Comparison of ENCODE assay signal across 8 cellular contexts in the genomic region with DNA sequence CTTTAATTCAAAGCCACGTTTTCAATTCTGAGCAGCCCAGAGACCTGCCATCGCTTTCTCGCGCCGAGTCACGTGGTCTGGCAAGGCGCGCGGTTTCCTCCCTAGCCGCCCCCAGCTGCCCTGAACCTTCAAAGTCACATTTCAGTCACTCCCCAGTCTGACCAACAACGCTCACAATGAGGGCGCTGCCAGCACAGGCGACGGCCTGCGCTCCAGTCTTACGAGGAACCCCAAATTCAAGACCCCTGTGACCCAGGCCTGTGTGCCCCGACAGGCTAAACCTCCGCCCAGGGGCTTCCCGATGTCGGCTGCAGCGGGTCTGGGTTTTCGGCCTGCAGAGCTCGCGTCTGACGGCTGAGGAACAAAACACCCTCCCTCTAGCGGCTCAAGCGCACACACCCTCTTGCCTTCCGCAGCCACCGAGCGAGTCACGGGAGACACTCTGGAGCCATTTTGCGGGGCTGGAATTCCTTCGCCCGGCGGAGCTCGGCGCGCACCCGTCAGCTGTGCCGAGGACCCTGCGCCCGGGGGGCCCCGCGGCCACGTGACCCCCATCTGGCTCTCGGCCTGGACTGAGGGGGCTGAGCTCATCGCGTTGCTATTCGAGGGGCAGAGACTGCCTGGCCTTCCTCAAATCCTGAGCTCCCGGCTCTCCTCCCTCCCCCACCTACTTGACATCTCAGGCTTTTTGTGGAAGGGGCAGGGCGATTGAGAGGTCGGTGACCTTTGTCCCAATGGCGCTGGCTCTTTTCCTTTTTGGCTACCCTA.
DNase-seq lines count a peak whose midpoint lies in the region; ATAC-seq and TF ChIP-seq lines count a peak whose summit lies in the region.

No MANE protein-coding gene starts in this region.

- H3K27me3 ChIP-seq in Caco-2 (replicated peaks; ENCODE audit: control insufficient read depth, insufficient read depth, low read length) (no peaks in the 10 kb centered on the region), RWPE2 (ENCODE audit: insufficient read depth, poor library complexity, severe bottlenecking) (no peaks in the 10 kb centered on the region)

- no peaks in the 10 kb centered on the region for H3K36me3 ChIP-seq in Caco-2 (ENCODE audit: control insufficient read depth, insufficient read depth, low read length)
- peaks cover 26% of the 10 kb centered on the region for H3K36me3 ChIP-seq in RWPE2 (ENCODE audit: low read depth)

- H3K27ac Mint-ChIP-seq in Caco-2 (ENCODE audit: unreplicated experiment): peak overlapping the region; percentile 98

- peak; percentile 90 to 92 for DNase-seq in Caco-2
- DNase-seq in HT-29 (ENCODE audit: low spot score): peak; percentile 80
- DNase-seq in RWPE2 (ENCODE audit: low spot score): no peak
- peak; percentile 68 for DNase-seq in activated naive CD4-positive, alpha-beta T cell treated with anti-CD3 and anti-CD28 coated beads, Interleukin-2, amount 50 U/mL, for 16 hours
- DNase-seq in glomerular visceral epithelial cell (ENCODE audit: extremely low spot score): peak; percentile 99
- peak in 52 of 56 donors; percentile 13 to 90 (median 68) for DNase-seq in nucleus accumbens (lab: John Stamatoyannopoulos, UW)
- DNase-seq in substantia nigra (lab: John Stamatoyannopoulos, UW): peak; percentile 17 to 85 (median 61)

- H3K36me3 Mint-ChIP-seq in Caco-2 (ENCODE audit: insufficient read depth, unreplicated experiment): peaks cover 59% of the 10 kb centered on the region

- POLR2A ChIA-PET in Caco-2 (lab: Charles Lee): interaction anchor here (0.5 to 2.0 kb wide), 6 partner anchors 13 to 792 kb away, joined by 3 to 8 read pairs (median 6); no protein-coding TSS in a partner anchor

- BruUV-seq in Caco-2 (replicated peaks; lab: Mats Ljungman, UMichigan): no TSS peak

- peak; percentile 97 for ATAC-seq in GM21367 (IDR thresholded peaks at IDR 0.05; ENCODE audit: unreplicated experiment)
- peak; percentile 72 for ATAC-seq in RWPE2 (ENCODE audit: low read depth)

- no peaks in the 10 kb centered on the region for H3K27me3 Mint-ChIP-seq in Caco-2 (ENCODE audit: insufficient read depth, unreplicated experiment)

- H3K9me3 Mint-ChIP-seq in Caco-2 (ENCODE audit: unreplicated experiment): no peaks in the 10 kb centered on the region

- H3K9me3 ChIP-seq in Caco-2 (no peaks in the 10 kb centered on the region), RWPE2 (ENCODE audit: severe bottlenecking) (no peaks in the 10 kb centered on the region)

- H3K4me1 ChIP-seq in Caco-2: peaks cover 29% of the 10 kb centered on the region
- peaks cover 4% of the 10 kb centered on the region for H3K4me1 ChIP-seq in RWPE2 (ENCODE audit: insufficient read depth, poor library complexity, severe bottlenecking)

- peak; percentile 48 to 82 for TF ChIP-seq CTCF in Caco-2 (IDR thresholded peaks at IDR 0.05; ENCODE audit: insufficient read depth in 1 of 2, low read depth in 1 of 2, low read length in 1 of 2, severe bottlenecking in 1 of 2, unreplicated experiment in 1 of 2)
- peak; percentile 29 for TF ChIP-seq CTCF in RWPE2 (IDR thresholded peaks at IDR 0.05; ENCODE audit: poor library complexity, severe bottlenecking)

- intact Hi-C loops in Caco-2 (cut with micrococcal nuclease; ENCODE audit: unreplicated experiment): loop anchor here (1.0 kb wide), 4 partner anchors 11 to 724 kb away; no protein-coding TSS in a partner anchor

- H3K4me3 Mint-ChIP-seq in Caco-2 (ENCODE audit: unreplicated experiment): peak overlapping the region; percentile 92

- CTCF ChIA-PET in Caco-2 (lab: Charles Lee): interaction anchor here (0.6 to 1.9 kb wide), 13 partner anchors 9 to 799 kb away, joined by 3 to 17 read pairs (median 5); no protein-coding TSS in a partner anchor

- H3K27ac ChIP-seq in RWPE2 (ENCODE audit: poor library complexity, severe bottlenecking): peak overlapping the region; percentile 38
- peak overlapping the region; percentile 59 for H3K27ac ChIP-seq in substantia nigra (ENCODE audit: low read depth, low read length, poor library complexity, severe bottlenecking)

- peak overlapping the region; percentile 65 for H3K4me3 ChIP-seq in Caco-2 (ENCODE audit: low read depth, low read length)
- H3K4me3 ChIP-seq in RWPE2 (ENCODE audit: severe bottlenecking): peak overlapping the region; percentile 1

- H3K4me1 Mint-ChIP-seq in Caco-2 (ENCODE audit: low read depth, unreplicated experiment): peaks cover 13% of the 10 kb centered on the region
